ENCODE assay signal across 8 cellular contexts in genomic region chr22:37566903-37567798, GRCh38. TPM values are rescaled to one million over a fixed set of nuclear protein-coding genes. Genes with fewer than 3 reads are reported as not detected.
DNase-seq lines count a peak whose midpoint lies in the region; ATAC-seq and TF ChIP-seq lines count a peak whose summit lies in the region.

No MANE protein-coding gene starts in this region.

- H3K27me3 ChIP-seq in RWPE2 (ENCODE audit: insufficient read depth, poor library complexity, severe bottlenecking) (no peaks in the 10 kb centered on the region), thoracic aorta (replicated peaks; ENCODE audit: insufficient read depth) (no peaks in the 10 kb centered on the region)

- H3K4me3 ChIP-seq in RWPE2 (ENCODE audit: severe bottlenecking), result no peak overlapping the region
- H3K4me3 ChIP-seq in fibroblast of villous mesenchyme (ENCODE audit: low read depth, low read length), result no peak overlapping the region
- H3K4me3 ChIP-seq in thoracic aorta, result no peak overlapping the region

- H3K27ac ChIP-seq in RWPE2 (ENCODE audit: poor library complexity, severe bottlenecking) (peak overlapping the region; percentile 42), thoracic aorta (peak overlapping the region; percentile 74 to 100)

- H3K36me3 ChIP-seq in RWPE2 (ENCODE audit: low read depth) (peaks cover 37% of the 10 kb centered on the region), thoracic aorta (peaks cover 19% of the 10 kb centered on the region)

- H3K9me3 ChIP-seq in RWPE2 (ENCODE audit: severe bottlenecking), result no peaks in the 10 kb centered on the region
- no peaks in the 10 kb centered on the region for H3K9me3 ChIP-seq in thoracic aorta

- DNase-seq in NCI-H2227 (lab: John Stamatoyannopoulos, UW; ENCODE audit: unreplicated experiment) (peak; percentile 77), NCI-H2227 treated with DMSO at 0.1 percent for 48 hours (lab: John Stamatoyannopoulos, UW) (no peak), RWPE2 (ENCODE audit: low spot score) (peak; percentile 86), fibroblast of villous mesenchyme (ENCODE audit: low read depth) (peak; percentile 63), omental fat pad (ENCODE audit: low spot score) (peak; percentile 75), thoracic aorta (ENCODE audit: low spot score) (no peak)
- DNase-seq in activated T-helper 9 cell treated with anti-CD3 and anti-CD28 coated beads, Interleukin-2, amount 50 U/mL, for 16 hours (ENCODE audit: low read depth), result peak; percentile 87

- TF ChIP-seq CTCF in RWPE2 (IDR thresholded peaks at IDR 0.05; ENCODE audit: poor library complexity, severe bottlenecking) (peak; percentile 91), fibroblast of villous mesenchyme (IDR thresholded peaks at IDR 0.05; ENCODE audit: insufficient read depth, low read depth, low read length) (peak; percentile 89), omental fat pad (IDR thresholded peaks at IDR 0.05) (peak in 2 of 3 donors; percentile 36 to 81), thoracic aorta (IDR thresholded peaks at IDR 0.05) (peak; percentile 95)

- H3K4me1 ChIP-seq in RWPE2 (ENCODE audit: insufficient read depth, poor library complexity, severe bottlenecking) (peaks cover 41% of the 10 kb centered on the region), thoracic aorta (ENCODE audit: control insufficient read depth in 1 of 2, low read depth in 2 of 2) (peaks cover 46 to 69% of the 10 kb centered on the region in 2 donors)

- peak; percentile 57 for ATAC-seq in HG03442 (IDR thresholded peaks at IDR 0.05; ENCODE audit: unreplicated experiment)
- peak; percentile 70 for ATAC-seq in RWPE2 (ENCODE audit: low read depth)
- ATAC-seq in omental fat pad (ENCODE audit: low FRiP score), result no peak
- peak; percentile 2 for ATAC-seq in thoracic aorta (ENCODE audit: insufficient number of reproducible peaks, low FRiP score, low read depth)

RNA-seq across cellular contexts. Expression of gene CDC42EP1, which starts 6.9 kb away (rescaled TPM):
- 22.9 and 33.2 TPM in 2 replicates for total RNA-seq in fibroblast of villous mesenchyme
- 10 to 100 TPM; 33.1 to 63.0 (median 39.2) TPM for total RNA-seq in omental fat pad
- total RNA-seq in thoracic aorta, result 100 to 1,000 TPM in 1 of 2 donors, 10 to 100 TPM in 1; 61.6 to 104 TPM

RNA-seq across cellular contexts. Expression of gene LGALS2, which starts 12.7 kb away (rescaled TPM):
- total RNA-seq in fibroblast of villous mesenchyme (not detected in 2 replicates), omental fat pad (10 to 100 TPM in 1 of 4 donors, 1 to 10 TPM in 2, not detected in 1; 1.8 to 13.6 (median 3.6) TPM), thoracic aorta (not detected)

RNA-seq across cellular contexts. Expression of gene GGA1, which starts 41.5 kb away (rescaled TPM):
- total RNA-seq in fibroblast of villous mesenchyme, result 33.2 and 39.0 TPM in 2 replicates
- 10 to 100 TPM; 28.7 to 50.7 (median 33.9) TPM for total RNA-seq in omental fat pad
- total RNA-seq in thoracic aorta, result 10 to 100 TPM; 59.9 to 61.2 TPM

RNA-seq across cellular contexts. Expression of gene CARD10, which starts 47.9 kb away (rescaled TPM):
- total RNA-seq in fibroblast of villous mesenchyme, result 3.0 and 3.5 TPM in 2 replicates
- 10 to 100 TPM in 1 of 4 donors, 1 to 10 TPM in 3; 2.5 to 18.8 (median 4.8) TPM for total RNA-seq in omental fat pad
- 10 to 100 TPM in 1 of 2 donors, 1 to 10 TPM in 1; 7.2 to 11.0 TPM for total RNA-seq in thoracic aorta

Comparison
In these comparisons a context has a peak if more than half of its experiments do, and no peak if none do; other contexts are left out.
1. DNase-seq: peak in NCI-H2227 (single experiment), RWPE2 (single experiment), activated T-helper 9 cell treated with anti-CD3 and anti-CD28 coated beads, Interleukin-2, amount 50 U/mL, for 16 hours (single experiment), fibroblast of villous mesenchyme (single experiment) and omental fat pad (single experiment); none in NCI-H2227 treated with DMSO at 0.1 percent for 48 hours (single experiment) and thoracic aorta (single experiment).
2. Peak in every context shown above with its lines, with median percentiles within 50 percentile points of each other: CTCF ChIP-seq.